14 cellular contexts compared by ENCODE assay signal in the genomic region with DNA sequence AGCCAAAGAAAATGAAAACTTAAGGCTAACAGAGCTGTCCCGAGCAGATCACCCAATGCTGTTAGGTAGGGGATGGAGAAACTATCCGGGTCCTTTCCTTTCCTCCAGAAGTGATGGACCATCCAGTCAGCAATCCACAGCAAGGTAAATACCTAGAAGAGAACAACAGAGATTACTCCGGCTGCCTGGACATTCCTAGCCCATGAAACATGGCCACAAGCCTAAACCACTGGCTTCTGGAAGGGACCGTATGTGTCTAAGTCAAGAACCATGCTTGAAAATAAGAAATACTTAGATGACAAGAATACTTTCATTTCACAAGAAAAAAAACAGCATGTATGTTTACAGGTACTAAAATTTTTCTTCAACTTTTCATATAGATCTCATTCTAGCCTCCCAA.
A peak's percentile ranks its signal among the peaks of the same experiment; 100 is the strongest.
DNase-seq lines count a peak whose midpoint lies in the region; ATAC-seq lines count a peak whose summit lies in the region.
"Had no signal": no experiment of that assay in that cellular context is flagged by ENCODE, and none has a peak within 500 bp of the region (broad histone marks: within the 10 kb centered on the region; RNA-seq: fewer than 3 reads in every experiment).

No MANE protein-coding gene starts in this region.

- ATAC-seq in GM21723 (IDR thresholded peaks at IDR 0.05; ENCODE audit: unreplicated experiment), result no peak
- ATAC-seq in HG02840 (IDR thresholded peaks at IDR 0.05; ENCODE audit: low FRiP score, unreplicated experiment), result no peak
- ATAC-seq: A549, lower lobe of right lung had no signal

- DNase-seq in A172 (ENCODE audit: low spot score), result peak; percentile 23
- peak; percentile 34 for DNase-seq in HCEC 1CT
- DNase-seq in amniotic stem cell (lab: John Stamatoyannopoulos, UW), result peak; percentile 11
- DNase-seq in hepatic stellate cell (ENCODE audit: low spot score), result peak; percentile 33
- no peak for DNase-seq in stimulated activated CD4-positive, alpha-beta T cell treated with anti-CD3 and anti-CD28 coated beads, Interleukin-4, amount 100 ng/mL, for 4 hours
- no peak for DNase-seq in iPS-NIHi11 (ENCODE audit: low spot score)
- DNase-seq: activated naive CD4-positive, alpha-beta T cell treated with Interleukin-2 at 50 U/mL for 16 hours; lower lobe of right lung; NCI-H1092; NCI-H2227 treated with DMSO at 0.1 percent for 48 hours; substantia nigra had no signal

Comparison
In these comparisons a context has a peak if more than half of its experiments do, and no peak if none do; other contexts are left out.
1. DNase-seq: peak in A172 (single experiment), HCEC 1CT (single experiment), amniotic stem cell (single experiment) and hepatic stellate cell (single experiment); none in stimulated activated CD4-positive, alpha-beta T cell treated with anti-CD3 and anti-CD28 coated beads, Interleukin-4, amount 100 ng/mL, for 4 hours (0 of 2) and iPS-NIHi11 (single experiment).